ENCODE assay signal across 8 cellular contexts in genomic region chrX:154096140-154097002, GRCh38. TPM values are rescaled to one million over a fixed set of nuclear protein-coding genes. Genes with fewer than 3 reads are reported as not detected.
A peak's percentile ranks its signal among the peaks of the same experiment; 100 is the strongest.
DNase-seq lines count a peak whose midpoint lies in the region; ATAC-seq and TF ChIP-seq lines count a peak whose summit lies in the region.

No MANE protein-coding gene starts in this region.

- H3K27ac ChIP-seq in Panc1 (ENCODE audit: low read length) (peak overlapping the region; percentile 90), liver (ENCODE audit: low read depth in 1 of 2, low read length in 2 of 2) (peak overlapping the region; percentile 72 to 78)

- H3K36me3 ChIP-seq in Panc1 (ENCODE audit: control insufficient read depth, insufficient read depth, low read length): peaks cover 5% of the 10 kb centered on the region
- H3K36me3 ChIP-seq in liver (ENCODE audit: control insufficient read depth in 4 of 4, insufficient read depth in 3 of 4, low read depth in 1 of 4, low read length in 3 of 4): peaks cover 0 to 3% (median 0%) of the 10 kb centered on the region in 4 donors

- TF ChIP-seq CTCF in Panc1 (IDR thresholded peaks at IDR 0.05): no peak
- TF ChIP-seq CTCF in liver (IDR thresholded peaks at IDR 0.05; ENCODE audit: low read depth, low read length, missing input control): no peak

- no TSS peak for BruUV-seq in Panc1 (replicated peaks; lab: Mats Ljungman, UMichigan)

- H3K27me3 ChIP-seq in Panc1 (ENCODE audit: control insufficient read depth, insufficient read depth, low read length): peaks cover 5% of the 10 kb centered on the region; the same call in 1 of the 2 replicates
- no peaks in the 10 kb centered on the region for H3K27me3 ChIP-seq in liver (ENCODE audit: control insufficient read depth in 4 of 4, insufficient read depth in 4 of 4, low read length in 3 of 4)

- DNase-seq in NCI-H524 (lab: John Stamatoyannopoulos, UW): peak; percentile 28 to 60
- no peak for DNase-seq in NCI-H524 treated with DMSO at 0.1 percent for 48 hours (lab: John Stamatoyannopoulos, UW)
- no peak for DNase-seq in Panc1 (ENCODE audit: low read depth, low spot score)
- DNase-seq in cerebellar cortex (ENCODE audit: low spot score): peak; percentile 38
- peak; percentile 26 for DNase-seq in superior temporal gyrus (ENCODE audit: extremely low spot score)

- H3K4me3 ChIP-seq in Panc1 (ENCODE audit: low read depth in 2 of 2, low read length in 2 of 2) (peak overlapping the region; percentile 88 to 94), liver (ENCODE audit: low read depth in 1 of 3, low read length in 3 of 3) (peak overlapping the region; percentile 64 to 91 (median 67))

- H3K9me3 ChIP-seq in Panc1 (ENCODE audit: control insufficient read depth, insufficient read depth, low read depth, low read length): no peaks in the 10 kb centered on the region
- H3K9me3 ChIP-seq in liver (ENCODE audit: control insufficient read depth in 4 of 4, low read length in 3 of 4): no peaks in the 10 kb centered on the region

- intact Hi-C loops in Panc1 (cut with micrococcal nuclease; ENCODE audit: unreplicated experiment): no loop called here

- in situ Hi-C loops in Panc1 (cut with HindIII; ENCODE audit: low pct_unique_long_range_greater_than_20kb, low sequenced_read_pairs): no loop called here

- TF ChIP-seq RAD21 in liver (IDR thresholded peaks at IDR 0.05): no peak

- CTCF ChIA-PET in Panc1 (lab: Charles Lee): interaction anchor here (0.7 kb wide), 1 partner anchor 254 kb away, joined by 7 read pairs; no protein-coding TSS in a partner anchor

- peak overlapping the region; percentile 5 to 55 for H3K9ac ChIP-seq in liver (ENCODE audit: low read depth in 1 of 2, low read length in 2 of 2)

- H3K4me1 ChIP-seq in Panc1 (ENCODE audit: control insufficient read depth, insufficient read depth, low read length): peaks cover 53% of the 10 kb centered on the region
- H3K4me1 ChIP-seq in liver (ENCODE audit: control insufficient read depth in 4 of 4, insufficient read depth in 4 of 4, low read length in 3 of 4): peaks cover 2 to 34% (median 24%) of the 10 kb centered on the region in 4 donors

- POLR2A ChIA-PET in Panc1 (lab: Charles Lee): no interaction called here

- ATAC-seq in Panc1 (peak; percentile 4), HG03025 (IDR thresholded peaks at IDR 0.05; ENCODE audit: low FRiP score, unreplicated experiment) (no peak), GM21367 (IDR thresholded peaks at IDR 0.05; ENCODE audit: unreplicated experiment) (no peak)

- WGBS in liver: 18% methylated on average over 31 of the region's 31 CpGs

TF ChIP-seq in liver, 16 proteins besides CTCF, POLR2A, EP300 and RAD21:
- no peak for TF ChIP-seq EGR1 (IDR thresholded peaks at IDR 0.05; ENCODE audit: low read depth in 2 of 2)
- no peak for TF ChIP-seq SP1 (IDR thresholded peaks at IDR 0.05)
- no peak for TF ChIP-seq YY1 (IDR thresholded peaks at IDR 0.05)
- TF ChIP-seq ZBTB33 (IDR thresholded peaks at IDR 0.05): no peak
- no peak for TF ChIP-seq NR2F2 (IDR thresholded peaks at IDR 0.05)
- no peak for TF ChIP-seq GABPA (IDR thresholded peaks at IDR 0.05 in 1 of 2, conservative IDR thresholded peaks at IDR 0.05 in 1 of 2)

RNA-seq across cellular contexts. Expression of gene MECP2, which starts 1.1 kb away (rescaled TPM):
- total RNA-seq in Panc1 (2021; ENCODE audit: unreplicated experiment): 88.9 TPM
- polyA plus RNA-seq in Panc1 (2012; ENCODE audit: insufficient read length): 49.7 TPM
- 10 to 100 TPM; 11.1 to 22.0 TPM for total RNA-seq in liver
- polyA plus RNA-seq in liver: 1 to 10 TPM; 6.9 to 8.8 TPM

RNA-seq across cellular contexts. Expression of gene OPN1LW, which starts 47.7 kb away (rescaled TPM):
- total RNA-seq in Panc1 (2021; ENCODE audit: unreplicated experiment): not detected
- not detected for polyA plus RNA-seq in Panc1 (2012; ENCODE audit: insufficient read length)
- total RNA-seq in liver: not detected
- polyA plus RNA-seq in liver: not detected

Comparison
In these comparisons a context has a peak if more than half of its experiments do, and no peak if none do; other contexts are left out.
1. DNase-seq: peak in NCI-H524 (2 of 2), cerebellar cortex (single experiment) and superior temporal gyrus (single experiment); none in NCI-H524 treated with DMSO at 0.1 percent for 48 hours (single experiment) and Panc1 (single experiment).